Comparison of ENCODE assay signal across 18 cellular contexts in the genomic region with DNA sequence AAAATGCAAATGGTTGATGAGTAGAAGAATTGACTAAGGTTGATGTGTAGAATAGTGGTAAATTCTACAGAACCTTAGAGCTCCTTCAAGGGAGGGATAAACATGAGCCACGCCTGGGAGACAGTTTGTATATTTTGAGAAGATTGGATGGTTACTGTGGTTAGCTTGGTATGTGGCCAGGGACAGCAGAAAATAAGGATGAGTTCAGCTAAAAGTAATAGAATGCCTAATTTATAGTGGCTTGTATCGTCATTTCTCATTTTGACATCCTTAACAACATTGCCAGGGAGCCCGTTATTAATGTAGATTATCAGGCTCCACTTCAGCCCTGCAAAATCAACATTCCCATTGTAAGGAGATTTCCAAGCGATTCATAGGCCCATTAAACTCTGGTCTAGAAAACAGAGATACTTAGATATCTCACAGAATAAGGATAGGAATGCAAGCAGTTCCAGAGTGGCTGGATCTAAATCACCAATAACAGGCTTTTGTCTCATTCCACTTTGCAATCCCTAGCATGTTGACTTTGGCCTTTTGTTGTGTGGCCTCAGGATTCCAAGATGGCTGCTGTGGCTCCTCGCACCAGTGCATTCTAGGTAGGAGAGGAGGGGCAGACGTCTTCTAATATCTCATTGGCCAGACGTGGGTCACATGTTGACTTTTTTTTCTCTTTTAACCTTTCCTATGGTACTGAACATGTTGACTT. TPM values are rescaled to one million over a fixed set of nuclear protein-coding genes. Genes with fewer than 3 reads are reported as not detected.
DNase-seq lines count a peak whose midpoint lies in the region; ATAC-seq and TF ChIP-seq lines count a peak whose summit lies in the region.
"Had no signal": no experiment of that assay in that cellular context is flagged by ENCODE, and none has a peak within 500 bp of the region (broad histone marks: within the 10 kb centered on the region; RNA-seq: fewer than 3 reads in every experiment).

No MANE protein-coding gene starts in this region.

- TF ChIP-seq CTCF in GM23338 (conservative IDR thresholded peaks at IDR 0.05; ENCODE audit: low read depth in 2 of 2): no peak

- no peaks in the 10 kb centered on the region for H3K4me1 ChIP-seq in GM23338 (ENCODE audit: insufficient read depth)
- H3K4me1 ChIP-seq: upper lobe of right lung had no signal

- H3K27me3 ChIP-seq in GM23338 (ENCODE audit: insufficient read depth): no peaks in the 10 kb centered on the region
- H3K27me3 ChIP-seq: upper lobe of right lung had no signal

- no peaks in the 10 kb centered on the region for H3F3A ChIP-seq in GM23338 (replicated peaks; ENCODE audit: low read depth)

- no peak overlapping the region for H2AFZ ChIP-seq in GM23338

- DNase-seq in DMS53 (lab: John Stamatoyannopoulos, UW) (peak; percentile 81), HT1080 (ENCODE audit: low read depth) (peak; percentile 51), astrocyte of the hippocampus (ENCODE audit: low read depth, low spot score) (peak; percentile 54), myocyte (ENCODE audit: low read depth) (peak; percentile 68), GM23338 (ENCODE audit: low spot score) (no peak)
- DNase-seq: activated B cell treated with CpG ODN at 0.5 μM for 24 hours; activated CD8-positive, alpha-beta memory T cell treated with anti-CD3 and anti-CD28 coated beads, Interleukin-2, amount 50 U/mL, for 48 hours; GDM1; MM.1S; NCI-H2029; NCI-H748 treated with DMSO at 0.1 percent for 48 hours; occipital lobe; upper lobe of right lung had no signal

- no peaks in the 10 kb centered on the region for H3K79me2 ChIP-seq in GM23338 (replicated peaks; ENCODE audit: insufficient read depth)

- H3K27ac ChIP-seq in GM23338 (ENCODE audit: low read depth): no peak overlapping the region
- H3K27ac ChIP-seq: C4-2B, upper lobe of right lung had no signal

- H3K4me1 Mint-ChIP-seq in GM23338: no peaks in the 10 kb centered on the region; the same call in 2 of the 3 replicates

- H3K4me2 ChIP-seq in GM23338: no peak overlapping the region

- no peak overlapping the region for H3K4me3 ChIP-seq in GM23338
- H3K4me3 ChIP-seq: upper lobe of right lung had no signal

- no peaks in the 10 kb centered on the region; the same call in 1 of the 2 replicates for H3K9me2 ChIP-seq in GM23338 (ENCODE audit: insufficient read depth)

- no peaks in the 10 kb centered on the region for H3K36me3 ChIP-seq in GM23338 (ENCODE audit: insufficient read depth)
- H3K36me3 ChIP-seq: upper lobe of right lung had no signal

- peaks cover 2% of the 10 kb centered on the region for H3K27me3 Mint-ChIP-seq in GM23338 (ENCODE audit: insufficient read depth, low read depth, poor library complexity)
- H3K27me3 Mint-ChIP-seq: activated B cell treated with CpG ODN at 0.5 μM for 24 hours had no signal

- no peaks in the 10 kb centered on the region for H3K9me3 Mint-ChIP-seq in GM23338
- H3K9me3 Mint-ChIP-seq: activated B cell treated with CpG ODN at 0.5 μM for 24 hours; stimulated activated effector memory CD8-positive, alpha-beta T cell treated with anti-CD3 and anti-CD28 coated beads, Interleukin-12 subunit alpha, Interleukin-12 subunit beta, amount 100 ng/mL, for 72 hours had no signal

- ATAC-seq in GM19395 (IDR thresholded peaks at IDR 0.05; ENCODE audit: unreplicated experiment): no peak
- no peak for ATAC-seq in HG03442 (IDR thresholded peaks at IDR 0.05; ENCODE audit: unreplicated experiment)
- no peak for ATAC-seq in GM23338

- H3K36me3 Mint-ChIP-seq in GM23338 (ENCODE audit: low read depth): no peaks in the 10 kb centered on the region; the same call in 2 of the 3 replicates

- H3K27ac Mint-ChIP-seq in GM23338: no peak overlapping the region
- H3K27ac Mint-ChIP-seq: activated B cell treated with CpG ODN at 0.5 μM for 24 hours; stimulated activated effector memory CD8-positive, alpha-beta T cell treated with anti-CD3 and anti-CD28 coated beads, Interleukin-12 subunit alpha, Interleukin-12 subunit beta, amount 100 ng/mL, for 72 hours had no signal

- no peak overlapping the region for H3K4me3 Mint-ChIP-seq in GM23338
- H3K4me3 Mint-ChIP-seq: activated B cell treated with CpG ODN at 0.5 μM for 24 hours; stimulated activated effector memory CD8-positive, alpha-beta T cell treated with anti-CD3 and anti-CD28 coated beads, Interleukin-12 subunit alpha, Interleukin-12 subunit beta, amount 100 ng/mL, for 72 hours had no signal

- no peaks in the 10 kb centered on the region for H4K20me1 ChIP-seq in GM23338 (replicated peaks; ENCODE audit: insufficient read depth)

TF ChIP-seq in GM23338, 12 proteins besides CTCF, POLR2A, EP300 and RAD21 (continues in another document):
- TF ChIP-seq NANOG (IDR thresholded peaks at IDR 0.05; ENCODE audit: borderline replicate concordance): no peak
- no peak for TF ChIP-seq ZNF114 (CRISPR knock-in tag; IDR thresholded peaks at IDR 0.05)
- TF ChIP-seq, protein P1, sequence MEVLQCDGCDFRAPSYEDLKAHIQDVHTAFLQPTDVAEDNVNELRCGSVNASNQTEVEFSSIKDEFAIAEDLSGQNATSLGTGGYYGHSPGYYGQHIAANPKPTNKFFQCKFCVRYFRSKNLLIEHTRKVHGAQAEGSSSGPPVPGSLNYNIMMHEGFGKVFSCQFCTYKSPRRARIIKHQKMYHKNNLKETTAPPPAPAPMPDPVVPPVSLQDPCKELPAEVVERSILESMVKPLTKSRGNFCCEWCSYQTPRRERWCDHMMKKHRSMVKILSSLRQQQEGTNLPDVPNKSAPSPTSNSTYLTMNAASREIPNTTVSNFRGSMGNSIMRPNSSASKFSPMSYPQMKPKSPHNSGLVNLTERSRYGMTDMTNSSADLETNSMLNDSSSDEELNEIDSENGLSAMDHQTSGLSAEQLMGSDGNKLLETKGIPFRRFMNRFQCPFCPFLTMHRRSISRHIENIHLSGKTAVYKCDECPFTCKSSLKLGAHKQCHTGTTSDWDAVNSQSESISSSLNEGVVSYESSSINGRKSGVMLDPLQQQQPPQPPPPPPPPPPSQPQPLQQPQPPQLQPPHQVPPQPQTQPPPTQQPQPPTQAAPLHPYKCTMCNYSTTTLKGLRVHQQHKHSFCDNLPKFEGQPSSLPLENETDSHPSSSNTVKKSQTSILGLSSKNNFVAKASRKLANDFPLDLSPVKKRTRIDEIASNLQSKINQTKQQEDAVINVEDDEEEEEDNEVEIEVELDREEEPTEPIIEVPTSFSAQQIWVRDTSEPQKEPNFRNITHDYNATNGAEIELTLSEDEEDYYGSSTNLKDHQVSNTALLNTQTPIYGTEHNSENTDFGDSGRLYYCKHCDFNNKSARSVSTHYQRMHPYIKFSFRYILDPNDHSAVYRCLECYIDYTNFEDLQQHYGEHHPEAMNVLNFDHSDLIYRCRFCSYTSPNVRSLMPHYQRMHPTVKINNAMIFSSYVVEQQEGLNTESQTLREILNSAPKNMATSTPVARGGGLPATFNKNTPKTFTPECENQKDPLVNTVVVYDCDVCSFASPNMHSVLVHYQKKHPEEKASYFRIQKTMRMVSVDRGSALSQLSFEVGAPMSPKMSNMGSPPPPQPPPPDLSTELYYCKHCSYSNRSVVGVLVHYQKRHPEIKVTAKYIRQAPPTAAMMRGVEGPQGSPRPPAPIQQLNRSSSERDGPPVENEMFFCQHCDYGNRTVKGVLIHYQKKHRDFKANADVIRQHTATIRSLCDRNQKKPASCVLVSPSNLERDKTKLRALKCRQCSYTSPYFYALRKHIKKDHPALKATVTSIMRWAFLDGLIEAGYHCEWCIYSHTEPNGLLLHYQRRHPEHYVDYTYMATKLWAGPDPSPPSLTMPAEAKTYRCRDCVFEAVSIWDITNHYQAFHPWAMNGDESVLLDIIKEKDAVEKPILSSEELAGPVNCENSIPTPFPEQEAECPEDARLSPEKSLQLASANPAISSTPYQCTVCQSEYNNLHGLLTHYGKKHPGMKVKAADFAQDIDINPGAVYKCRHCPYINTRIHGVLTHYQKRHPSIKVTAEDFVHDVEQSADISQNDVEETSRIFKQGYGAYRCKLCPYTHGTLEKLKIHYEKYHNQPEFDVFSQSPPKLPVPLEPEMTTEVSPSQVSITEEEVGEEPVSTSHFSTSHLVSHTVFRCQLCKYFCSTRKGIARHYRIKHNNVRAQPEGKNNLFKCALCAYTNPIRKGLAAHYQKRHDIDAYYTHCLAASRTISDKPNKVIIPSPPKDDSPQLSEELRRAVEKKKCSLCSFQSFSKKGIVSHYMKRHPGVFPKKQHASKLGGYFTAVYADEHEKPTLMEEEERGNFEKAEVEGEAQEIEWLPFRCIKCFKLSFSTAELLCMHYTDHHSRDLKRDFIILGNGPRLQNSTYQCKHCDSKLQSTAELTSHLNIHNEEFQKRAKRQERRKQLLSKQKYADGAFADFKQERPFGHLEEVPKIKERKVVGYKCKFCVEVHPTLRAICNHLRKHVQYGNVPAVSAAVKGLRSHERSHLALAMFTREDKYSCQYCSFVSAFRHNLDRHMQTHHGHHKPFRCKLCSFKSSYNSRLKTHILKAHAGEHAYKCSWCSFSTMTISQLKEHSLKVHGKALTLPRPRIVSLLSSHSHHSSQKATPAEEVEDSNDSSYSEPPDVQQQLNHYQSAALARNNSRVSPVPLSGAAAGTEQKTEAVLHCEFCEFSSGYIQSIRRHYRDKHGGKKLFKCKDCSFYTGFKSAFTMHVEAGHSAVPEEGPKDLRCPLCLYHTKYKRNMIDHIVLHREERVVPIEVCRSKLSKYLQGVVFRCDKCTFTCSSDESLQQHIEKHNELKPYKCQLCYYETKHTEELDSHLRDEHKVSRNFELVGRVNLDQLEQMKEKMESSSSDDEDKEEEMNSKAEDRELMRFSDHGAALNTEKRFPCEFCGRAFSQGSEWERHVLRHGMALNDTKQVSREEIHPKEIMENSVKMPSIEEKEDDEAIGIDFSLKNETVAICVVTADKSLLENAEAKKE (CRISPR knock-in tag; IDR thresholded peaks at IDR 0.05): no peak
- no peak for TF ChIP-seq EZH2 (IDR thresholded peaks at IDR 0.05; ENCODE audit: low read depth, unreplicated experiment)
- TF ChIP-seq EZH2phosphoT487 (IDR thresholded peaks at IDR 0.05; ENCODE audit: unreplicated experiment): no peak
- no peak for TF ChIP-seq POLR2AphosphoS5 (IDR thresholded peaks at IDR 0.05; ENCODE audit: low read depth)
- TF ChIP-seq STAT1 (IDR thresholded peaks at IDR 0.05; ENCODE audit: unreplicated experiment): no peak
- TF ChIP-seq JUNB (IDR thresholded peaks at IDR 0.05; ENCODE audit: unreplicated experiment): no peak

RNA-seq across cellular contexts. Expression of gene PTTG2, which starts 6.4 kb away (rescaled TPM):
- not detected in 2 replicates for total RNA-seq in HT1080 (2014; rRNA removed; shearing (Covaris generic))
- polyA plus RNA-seq in HT1080 (2015; cell fraction: cytosol; rRNA removed): not detected in 2 replicates
- polyA plus RNA-seq in HT1080 (2015; cell fraction: nucleus; rRNA removed): not detected in 2 replicates
- total RNA-seq in myocyte: not detected in 2 replicates
- 0.16 TPM for polyA plus RNA-seq in myocyte (2012)
- not detected in 2 replicates for total RNA-seq in GM23338 (2014; rRNA removed; shearing (Covaris generic))
- polyA plus RNA-seq in GM23338 (2016; fragmentation: Nextera tagmentation; extraction: Ambion mirVana): 1.1 TPM in 1 of 2 replicates, not detected in the other
- total RNA-seq: occipital lobe had no signal
- polyA plus RNA-seq: keratinocyte had no signal
